Comparison of ENCODE assay signal across 8 cellular contexts in the genomic region with DNA sequence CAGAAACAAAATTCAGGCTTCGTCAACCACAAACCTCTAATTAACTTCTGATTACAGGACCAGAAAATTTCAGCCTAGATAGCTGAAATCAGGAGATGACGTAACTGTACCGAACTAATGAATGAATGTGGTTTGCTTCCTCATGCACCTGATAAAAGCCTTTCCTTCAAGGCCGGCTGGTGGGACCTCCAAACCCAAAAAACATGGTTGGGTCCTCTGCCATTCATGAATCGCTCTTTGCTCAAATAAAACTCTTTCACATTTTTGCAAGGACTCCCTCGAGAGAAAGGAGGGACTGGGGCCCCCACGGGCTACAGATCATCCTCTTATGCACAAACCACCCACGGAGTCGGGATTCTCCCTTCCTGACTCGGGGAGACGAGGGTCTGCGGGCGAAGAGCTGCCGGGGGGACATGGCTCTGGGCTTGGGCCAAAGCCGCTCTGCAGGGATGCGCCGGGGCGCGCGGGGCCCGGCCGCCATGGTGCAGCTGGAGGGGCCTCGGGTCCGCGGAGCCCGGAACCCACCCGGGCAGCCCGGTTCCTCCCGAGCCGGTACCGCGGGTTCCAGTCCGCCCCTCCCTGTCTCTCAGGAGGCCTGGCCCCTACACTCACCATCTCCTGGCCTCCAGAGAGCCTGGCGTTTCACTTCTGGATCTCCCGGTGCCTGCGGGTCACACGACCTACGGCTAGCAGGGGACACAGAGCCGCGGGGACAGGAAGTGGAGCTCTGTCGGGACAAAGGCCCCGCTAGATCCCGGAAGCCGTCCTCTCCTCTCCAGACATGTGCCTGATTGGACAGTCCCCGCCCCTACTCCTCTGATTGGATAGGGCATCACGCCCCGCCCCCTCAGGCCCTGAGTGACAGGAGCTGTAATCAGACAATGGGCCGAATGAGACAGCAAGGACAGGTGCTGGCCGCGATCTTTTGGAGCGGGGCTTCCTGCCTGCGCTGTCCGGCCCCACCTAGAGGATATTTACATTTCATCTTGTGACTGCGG. TPM values are rescaled to one million over a fixed set of nuclear protein-coding genes. Genes with fewer than 3 reads are reported as not detected.
DNase-seq lines count a peak whose midpoint lies in the region; ATAC-seq lines count a peak whose summit lies in the region.

ZNF195 (minus strand) TSS at position 721 of the 998 bp plus-strand sequence; CDS start at position 615, 106 bp downstream.

- ATAC-seq in GM21529 (IDR thresholded peaks at IDR 0.05; ENCODE audit: unreplicated experiment), result peak; percentile 99

- no peaks in the 10 kb centered on the region for H3K9me3 Mint-ChIP-seq in IgD-negative memory B cell

- peak within 1 kb of the TSS; percentile 89 to 99 (median 98) for H3K4me3 Mint-ChIP-seq in IgD-negative memory B cell

- H3K36me3 Mint-ChIP-seq in IgD-negative memory B cell, result peaks cover 10% of the 10 kb centered on the region

- H3K27me3 Mint-ChIP-seq in IgD-negative memory B cell, result no peaks in the 10 kb centered on the region

- H3K27ac Mint-ChIP-seq in IgD-negative memory B cell, result peak within 1 kb of the TSS; percentile 71 to 97 (median 96)

- peak within 1 kb of the TSS; percentile 60 for H3K27ac ChIP-seq in epithelial cell of prostate

- peaks cover 31 to 41% (median 36%) of the 10 kb centered on the region in 3 donors for H3K4me1 Mint-ChIP-seq in IgD-negative memory B cell

- DNase-seq in DMS 273 treated with DMSO at 0.1 percent for 48 hours (lab: John Stamatoyannopoulos, UW), result peak; percentile 84
- peak; percentile 89 for DNase-seq in OCI-M2 (lab: John Stamatoyannopoulos, UW; ENCODE audit: unreplicated experiment)
- peak; percentile 97 for DNase-seq in activated T-cell treated with anti-CD3 and anti-CD28 coated beads for 4 hours
- peak; percentile 81 for DNase-seq in epithelial cell of prostate (ENCODE audit: low read depth, low spot score)
- peak; percentile 98 for DNase-seq in mucosa of gallbladder (ENCODE audit: low spot score)
- DNase-seq in stimulated activated CD8-positive, alpha-beta memory T cell treated with anti-CD3 and anti-CD28 coated beads, Interleukin-4, amount 100 ng/mL, for 4 hours (ENCODE audit: low read depth in 2 of 2, low spot score in 1 of 2), result peak; percentile 96 to 97

RNA-seq across cellular contexts. Expression of gene ZNF195, which starts in this region (rescaled TPM):
- 33.0 TPM for polyA plus RNA-seq in IgD-negative memory B cell
- total RNA-seq in mucosa of gallbladder, result 28.3 TPM

Comparison
In these comparisons a context has a peak if more than half of its experiments do, and no peak if none do; other contexts are left out.
1. Peak in every context shown above with its lines: DNase-seq, ATAC-seq and H3K27ac ChIP-seq.